1 cellular context compared by ENCODE assay signal in the genomic region with DNA sequence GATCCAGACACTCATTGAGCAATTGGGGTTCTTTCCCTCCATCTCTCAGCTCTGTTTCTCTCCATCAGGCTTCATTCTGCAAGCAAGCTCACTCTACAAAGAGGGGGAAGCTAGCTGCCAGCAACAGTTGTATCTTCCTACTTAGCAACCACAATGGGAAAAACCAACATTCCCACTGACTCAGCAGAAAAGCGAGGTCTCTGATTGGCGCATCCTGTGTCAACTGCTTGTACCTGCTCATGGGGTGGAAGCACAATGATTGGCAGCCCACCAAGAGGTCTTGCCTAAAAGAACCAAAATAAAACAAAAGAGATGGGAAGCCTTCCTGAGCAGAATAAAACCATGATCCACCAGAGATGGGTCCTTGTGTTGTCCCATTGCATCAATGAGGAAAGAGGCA.
TF ChIP-seq lines count a peak whose summit lies in the region.

No MANE protein-coding gene starts in this region.

TF ChIP-seq in IMR-90, 13 proteins besides CTCF, POLR2A, EP300 and RAD21 (continued from another document):
- TF ChIP-seq MXI1 (IDR thresholded peaks at IDR 0.05; ENCODE audit: borderline replicate concordance, low read depth, low read length), result no peak
